ENCODE assay signal across 8 cellular contexts in the genomic region with DNA sequence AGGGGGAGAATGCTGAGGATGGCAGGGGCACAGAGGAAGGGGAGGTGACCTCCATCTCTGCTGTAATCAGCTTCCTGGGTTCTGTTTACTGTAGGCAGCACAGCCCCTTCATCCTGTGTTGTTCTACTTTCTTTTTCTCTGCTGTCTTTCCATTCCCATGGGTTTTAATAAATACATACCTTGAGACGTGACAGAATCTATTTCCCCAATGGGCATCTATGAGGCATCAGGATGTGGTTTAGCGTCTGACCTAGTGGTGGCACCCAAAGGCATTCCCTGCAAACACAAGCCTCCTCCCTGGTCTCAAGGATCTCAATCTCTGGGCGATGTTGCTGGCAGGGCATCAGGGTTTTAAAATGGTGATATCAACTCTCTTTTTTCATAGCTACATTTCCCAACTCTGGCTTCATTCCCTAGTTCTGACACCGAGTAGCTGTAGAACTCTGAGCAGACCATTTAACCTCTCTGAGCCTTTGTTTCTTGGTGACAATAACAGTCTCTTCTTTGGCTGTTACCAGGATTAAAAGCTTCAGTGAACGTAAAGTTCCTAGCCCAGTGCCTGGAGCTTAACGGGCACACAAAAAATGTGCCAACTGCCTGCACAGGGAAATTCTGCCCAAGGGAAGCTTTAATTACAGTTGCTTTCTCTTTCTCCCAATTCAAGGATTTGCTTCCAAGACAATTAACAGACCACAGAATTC.
DNase-seq lines count a peak whose midpoint lies in the region; ATAC-seq and TF ChIP-seq lines count a peak whose summit lies in the region.

No MANE protein-coding gene starts in this region.

- no peak overlapping the region for H3K27ac ChIP-seq in foreskin keratinocyte
- H3K27ac ChIP-seq in vagina, result peak overlapping the region; percentile 25

- H3K4me1 ChIP-seq in foreskin keratinocyte (peaks cover 19% of the 10 kb centered on the region), vagina (peaks cover 43% of the 10 kb centered on the region)

- intact Hi-C loops in vagina (cut with DNase I), result loop anchor here (10.0 kb wide), 1 partner anchor 661 kb away; no protein-coding TSS in a partner anchor

- DNase-seq in A172 (ENCODE audit: low spot score), result peak; percentile 88
- peak; percentile 37 for DNase-seq in T1000 (lab: John Stamatoyannopoulos, UW)
- DNase-seq in foreskin keratinocyte, result peak in 1 of 2 donors; percentile 67
- DNase-seq in vagina (ENCODE audit: extremely low spot score in 2 of 2), result no peak
- no peak for DNase-seq in HPDE6-E6E7 (ENCODE audit: extremely low spot score)
- no peak for DNase-seq in NCI-H524 treated with DMSO at 0.1 percent for 48 hours (lab: John Stamatoyannopoulos, UW)
- no peak for DNase-seq in effector CD4-positive, alpha-beta T cell

- no peak overlapping the region for H3K4me3 ChIP-seq in vagina

- H3K9me3 ChIP-seq in vagina, result no peaks in the 10 kb centered on the region

- TF ChIP-seq POLR2A in vagina (IDR thresholded peaks at IDR 0.05), result no peak

- H3K36me3 ChIP-seq in vagina, result no peaks in the 10 kb centered on the region

- no peaks in the 10 kb centered on the region for H3K27me3 ChIP-seq in foreskin keratinocyte
- no peaks in the 10 kb centered on the region for H3K27me3 ChIP-seq in vagina

- TF ChIP-seq CTCF in foreskin keratinocyte (conservative IDR thresholded peaks at IDR 0.05) (peak; percentile 26), vagina (IDR thresholded peaks at IDR 0.05) (no peak)

- peak; percentile 55 for ATAC-seq in GM18517 (IDR thresholded peaks at IDR 0.05; ENCODE audit: unreplicated experiment)
- ATAC-seq in foreskin keratinocyte, result peak; percentile 53

Comparison
In these comparisons a context has a peak if more than half of its experiments do, and no peak if none do; other contexts are left out.
1. DNase-seq: peak in A172 (single experiment) and T1000 (single experiment); none in vagina (0 of 2), HPDE6-E6E7 (single experiment), NCI-H524 treated with DMSO at 0.1 percent for 48 hours (single experiment) and effector CD4-positive, alpha-beta T cell (single experiment).